Comparison of ENCODE assay signal across 2 cellular contexts in the genomic region with DNA sequence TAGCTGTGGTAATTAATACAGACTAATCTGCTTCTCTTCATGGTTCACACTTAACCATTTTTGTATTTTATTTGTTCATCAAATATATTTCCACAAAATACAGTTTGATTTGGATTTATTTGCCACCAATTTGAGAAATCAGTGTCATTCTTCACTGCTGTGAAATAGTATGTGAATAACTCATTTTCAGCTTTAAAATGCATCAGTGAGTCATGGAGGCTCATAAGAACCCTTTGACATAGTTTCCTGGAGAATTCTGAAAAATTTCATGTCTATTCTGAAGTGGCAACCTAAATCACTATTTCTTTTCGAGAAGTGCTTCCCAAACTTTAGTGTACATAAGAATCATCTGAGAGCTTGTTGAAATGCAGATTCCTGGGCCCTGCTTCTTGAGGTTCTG.
TF ChIP-seq lines count a peak whose summit lies in the region.

No MANE protein-coding gene starts in this region.

TF ChIP-seq in GM23338, 12 proteins besides CTCF, POLR2A, EP300 and RAD21:
- TF ChIP-seq REST (IDR thresholded peaks at IDR 0.05; ENCODE audit: unreplicated experiment), result no peak

TF ChIP-seq in WTC11, 78 proteins besides CTCF, POLR2A, EP300 and RAD21 (continued from another document):
- no peak for TF ChIP-seq ZNF138 (CRISPR knock-in tag; conservative IDR thresholded peaks at IDR 0.05)
- TF ChIP-seq SMAD3 (CRISPR knock-in tag; IDR thresholded peaks at IDR 0.05; ENCODE audit: borderline replicate concordance), result no peak
- no peak for TF ChIP-seq ZNF263 (CRISPR knock-in tag; IDR thresholded peaks at IDR 0.05; ENCODE audit: low read depth)
- no peak for TF ChIP-seq NFYB (CRISPR knock-in tag; conservative IDR thresholded peaks at IDR 0.05; ENCODE audit: low read depth)
- TF ChIP-seq TCF7 (CRISPR knock-in tag; IDR thresholded peaks at IDR 0.05; ENCODE audit: low read depth), result no peak
- TF ChIP-seq ATF2 (CRISPR knock-in tag; IDR thresholded peaks at IDR 0.05; ENCODE audit: borderline replicate concordance, low read depth), result no peak
- TF ChIP-seq ETV6 (CRISPR knock-in tag; IDR thresholded peaks at IDR 0.05), result no peak
- TF ChIP-seq SMAD4 (CRISPR knock-in tag; IDR thresholded peaks at IDR 0.05), result no peak
- TF ChIP-seq, protein P1, sequence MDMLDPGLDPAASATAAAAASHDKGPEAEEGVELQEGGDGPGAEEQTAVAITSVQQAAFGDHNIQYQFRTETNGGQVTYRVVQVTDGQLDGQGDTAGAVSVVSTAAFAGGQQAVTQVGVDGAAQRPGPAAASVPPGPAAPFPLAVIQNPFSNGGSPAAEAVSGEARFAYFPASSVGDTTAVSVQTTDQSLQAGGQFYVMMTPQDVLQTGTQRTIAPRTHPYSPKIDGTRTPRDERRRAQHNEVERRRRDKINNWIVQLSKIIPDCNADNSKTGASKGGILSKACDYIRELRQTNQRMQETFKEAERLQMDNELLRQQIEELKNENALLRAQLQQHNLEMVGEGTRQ (CRISPR knock-in tag; IDR thresholded peaks at IDR 0.05), result no peak
- TF ChIP-seq JUN (CRISPR knock-in tag; IDR thresholded peaks at IDR 0.05), result no peak
- no peak for TF ChIP-seq ATF1 (CRISPR knock-in tag; IDR thresholded peaks at IDR 0.05)
- no peak for TF ChIP-seq GABPB1 (CRISPR knock-in tag; IDR thresholded peaks at IDR 0.05)
- no peak for TF ChIP-seq RELA (CRISPR knock-in tag; IDR thresholded peaks at IDR 0.05; ENCODE audit: borderline replicate concordance)
- TF ChIP-seq EMX1 (CRISPR knock-in tag; IDR thresholded peaks at IDR 0.05), result no peak
- no peak for TF ChIP-seq ZSCAN18 (CRISPR knock-in tag; IDR thresholded peaks at IDR 0.05)
- TF ChIP-seq ZNF423 (CRISPR knock-in tag; IDR thresholded peaks at IDR 0.05), result no peak
